In genomic region chr11:125070699-125071254, GRCh38 we compare ENCODE assay signal across 8 cellular contexts. TPM values are rescaled to one million over a fixed set of nuclear protein-coding genes. Genes with fewer than 3 reads are reported as not detected.
DNase-seq lines count a peak whose midpoint lies in the region; ATAC-seq lines count a peak whose summit lies in the region.

No MANE protein-coding gene starts in this region.

- DNase-seq in EH (ENCODE audit: low read depth) (peak; percentile 61), left ventricle myocardium superior (peak; percentile 69), ACHN (no peak), COLO668 (lab: John Stamatoyannopoulos, UW; ENCODE audit: unreplicated experiment) (no peak)
- DNase-seq in activated CD8-positive, alpha-beta memory T cell treated with anti-CD3 and anti-CD28 coated beads, Interleukin-2, amount 10 ng/mL, durations not matched to agents 7 days and 5 days: peak; percentile 68
- peak; percentile 51 for DNase-seq in stimulated activated CD8-positive, alpha-beta memory T cell treated with anti-CD3 and anti-CD28 coated beads, Interleukin-4, amount 100 ng/mL, for 48 hours

- peaks cover 12% of the 10 kb centered on the region for H3K27me3 Mint-ChIP-seq in activated CD8-positive, alpha-beta memory T cell treated with anti-CD3 and anti-CD28 coated beads, Interleukin-2, amount 10 ng/mL, durations not matched to agents 7 days and 5 days

- ATAC-seq in GM21360 (IDR thresholded peaks at IDR 0.05; ENCODE audit: unreplicated experiment) (peak; percentile 58), HG03520 (IDR thresholded peaks at IDR 0.05; ENCODE audit: unreplicated experiment) (peak; percentile 68), left ventricle myocardium superior (peak; percentile 90)
- ATAC-seq in activated CD8-positive, alpha-beta memory T cell treated with anti-CD3 and anti-CD28 coated beads, Interleukin-2, amount 10 ng/mL, durations not matched to agents 7 days and 5 days: peak; percentile 87

- intact Hi-C loops in left ventricle myocardium superior (cut with micrococcal nuclease): no loop called here

- peaks cover 22% of the 10 kb centered on the region for H3K4me1 Mint-ChIP-seq in activated CD8-positive, alpha-beta memory T cell treated with anti-CD3 and anti-CD28 coated beads, Interleukin-2, amount 10 ng/mL, durations not matched to agents 7 days and 5 days

- no peak overlapping the region for H3K4me3 Mint-ChIP-seq in activated CD8-positive, alpha-beta memory T cell treated with anti-CD3 and anti-CD28 coated beads, Interleukin-2, amount 10 ng/mL, durations not matched to agents 7 days and 5 days

- H3K36me3 Mint-ChIP-seq in activated CD8-positive, alpha-beta memory T cell treated with anti-CD3 and anti-CD28 coated beads, Interleukin-2, amount 10 ng/mL, durations not matched to agents 7 days and 5 days: no peaks in the 10 kb centered on the region

- CTCF ChIA-PET in activated CD8-positive, alpha-beta memory T cell treated with anti-CD3 and anti-CD28 coated beads, Interleukin-2, amount 10 ng/mL, durations not matched to agents 7 days and 5 days (lab: Charles Lee): interaction anchor here (0.8 kb wide), 1 partner anchor 195 kb away, joined by 4 read pairs; no protein-coding TSS in a partner anchor

- peak overlapping the region; percentile 66 for H3K27ac Mint-ChIP-seq in activated CD8-positive, alpha-beta memory T cell treated with anti-CD3 and anti-CD28 coated beads, Interleukin-2, amount 10 ng/mL, durations not matched to agents 7 days and 5 days

- H3K9me3 Mint-ChIP-seq in activated CD8-positive, alpha-beta memory T cell treated with anti-CD3 and anti-CD28 coated beads, Interleukin-2, amount 10 ng/mL, durations not matched to agents 7 days and 5 days (ENCODE audit: low read depth): no peaks in the 10 kb centered on the region

- in situ Hi-C loops in ACHN (cut with HindIII; ENCODE audit: low pct_ligation_motif_present, low pct_unique_long_range_greater_than_20kb, low sequenced_read_pairs): no loop called here

RNA-seq across cellular contexts. Expression of gene SLC37A2, which starts 7.7 kb away (rescaled TPM):
- total RNA-seq in activated CD8-positive, alpha-beta memory T cell treated with anti-CD3 and anti-CD28 coated beads, Interleukin-2, amount 10 ng/mL, durations not matched to agents 7 days and 5 days: 1 to 10 TPM in 1 of 2 experiments, under 1 TPM in 1; 0.91 to 1.1 TPM
- 3.5 TPM for total RNA-seq in left ventricle myocardium superior

RNA-seq across cellular contexts. Expression of gene TMEM218, which starts 40.6 kb away (rescaled TPM):
- total RNA-seq in activated CD8-positive, alpha-beta memory T cell treated with anti-CD3 and anti-CD28 coated beads, Interleukin-2, amount 10 ng/mL, durations not matched to agents 7 days and 5 days: 10 to 100 TPM; 14.1 to 16.1 TPM
- total RNA-seq in left ventricle myocardium superior: 7.9 TPM

Comparison
In these comparisons a context has a peak if more than half of its experiments do, and no peak if none do; other contexts are left out.
1. DNase-seq: peak in EH (single experiment), activated CD8-positive, alpha-beta memory T cell treated with anti-CD3 and anti-CD28 coated beads, Interleukin-2, amount 10 ng/mL, durations not matched to agents 7 days and 5 days (single experiment), left ventricle myocardium superior (single experiment) and stimulated activated CD8-positive, alpha-beta memory T cell treated with anti-CD3 and anti-CD28 coated beads, Interleukin-4, amount 100 ng/mL, for 48 hours (single experiment); none in ACHN (single experiment) and COLO668 (single experiment).
2. Peak in every context shown above with its lines, with median percentiles within 50 percentile points of each other: ATAC-seq.